Comparison of ENCODE assay signal across 12 cellular contexts in the genomic region with DNA sequence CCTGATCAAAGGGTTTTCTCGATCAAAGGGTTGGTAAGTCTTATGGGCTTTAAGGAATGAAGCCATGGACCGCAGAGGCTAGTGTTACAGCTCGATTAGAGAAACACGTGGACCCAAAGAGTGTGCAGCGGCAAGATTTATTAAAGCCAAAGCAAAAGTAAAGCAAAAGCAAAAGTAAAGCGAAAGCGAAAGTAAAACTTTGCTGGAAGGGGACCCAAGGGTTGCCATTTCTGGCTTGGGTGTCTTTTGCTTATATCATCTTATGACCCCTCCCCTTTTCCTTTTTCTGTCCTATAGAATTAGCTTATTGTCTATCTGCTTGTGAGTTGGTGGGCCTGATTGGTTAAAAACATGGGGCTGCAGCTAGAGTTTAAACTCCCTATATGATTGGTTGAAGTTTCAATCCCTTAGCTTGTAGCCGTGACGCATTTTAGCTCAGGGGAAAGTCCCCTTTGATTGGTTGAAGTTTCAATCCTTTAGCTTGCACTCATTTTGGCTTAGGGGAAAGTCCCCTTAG.
DNase-seq lines count a peak whose midpoint lies in the region; ATAC-seq and TF ChIP-seq lines count a peak whose summit lies in the region.
"Had no signal": no experiment of that assay in that cellular context is flagged by ENCODE, and none has a peak within 500 bp of the region (broad histone marks: within the 10 kb centered on the region; RNA-seq: fewer than 3 reads in every experiment).

No MANE protein-coding gene starts in this region.

- H3K4me1 ChIP-seq in PC-3 (ENCODE audit: insufficient read depth, low read length) (no peaks in the 10 kb centered on the region), body of pancreas (no peaks in the 10 kb centered on the region)

- H3K36me3 Mint-ChIP-seq in nephron (ENCODE audit: low read depth): no peaks in the 10 kb centered on the region
- H3K36me3 Mint-ChIP-seq: stimulated activated effector memory CD8-positive, alpha-beta T cell treated with anti-CD3 and anti-CD28 coated beads, Interleukin-12 subunit alpha, Interleukin-12 subunit beta, amount 100 ng/mL, for 72 hours had no signal

- TF ChIP-seq CTCF in PC-3 (conservative IDR thresholded peaks at IDR 0.05; ENCODE audit: low read depth, low read length): no peak
- TF ChIP-seq CTCF in nephron (IDR thresholded peaks at IDR 0.05; ENCODE audit: unreplicated experiment in 3 of 3): no peak
- TF ChIP-seq CTCF in body of pancreas (IDR thresholded peaks at IDR 0.05): no peak

- ATAC-seq in HG02852 (IDR thresholded peaks at IDR 0.05; ENCODE audit: unreplicated experiment) (peak; percentile 71), PC-3 (no peak), body of pancreas (no peak)
- ATAC-seq: stimulated activated effector memory CD8-positive, alpha-beta T cell treated with anti-CD3 and anti-CD28 coated beads, Interleukin-12 subunit alpha, Interleukin-12 subunit beta, amount 100 ng/mL, for 72 hours had no signal

- intact Hi-C loops in PC-3 (cut with micrococcal nuclease): no loop called here
- intact Hi-C loops in body of pancreas (cut with DNase I): no loop called here

- CTCF ChIA-PET in PC-3 (lab: Charles Lee): no interaction called here

- no peaks in the 10 kb centered on the region for H3K9me3 ChIP-seq in PC-3 (ENCODE audit: low read length)
- no peaks in the 10 kb centered on the region for H3K9me3 ChIP-seq in body of pancreas

- H2AFZ ChIP-seq in PC-3 (ENCODE audit: low read length): peak overlapping the region; percentile 78

- POLR2A ChIA-PET in PC-3 (lab: Charles Lee; ENCODE audit: unreplicated experiment): no interaction called here

- no peak overlapping the region for H3K27ac ChIP-seq in PC-3 (ENCODE audit: low read length)
- H3K27ac ChIP-seq in body of pancreas: no peak overlapping the region
- H3K27ac ChIP-seq: 22Rv1 had no signal

- H3K9ac ChIP-seq in PC-3 (ENCODE audit: low read length): no peak overlapping the region

- H3K36me3 ChIP-seq in PC-3 (ENCODE audit: low read depth, low read length): no peaks in the 10 kb centered on the region
- no peaks in the 10 kb centered on the region for H3K36me3 ChIP-seq in body of pancreas (replicated peaks in 1 of 2; ENCODE audit: insufficient read depth in 1 of 2, low read depth in 2 of 2)

- H3K4me3 Mint-ChIP-seq in nephron: peak overlapping the region; percentile 43 to 76 (median 71)
- H3K4me3 Mint-ChIP-seq: dendritic cell treated with granulocyte-macrophage colony-stimulating factor and Interleukin-4, amounts not matched to agents 40 ng/mL and 50 ng/mL, for 4 days; stimulated activated effector memory CD8-positive, alpha-beta T cell treated with anti-CD3 and anti-CD28 coated beads, Interleukin-12 subunit alpha, Interleukin-12 subunit beta, amount 100 ng/mL, for 72 hours had no signal

- BruUV-seq in PC-3 (replicated peaks; lab: Mats Ljungman, UMichigan): no TSS peak

- H3K27me3 ChIP-seq in PC-3 (ENCODE audit: low read length) (no peaks in the 10 kb centered on the region), body of pancreas (no peaks in the 10 kb centered on the region)

- H3K27me3 Mint-ChIP-seq in nephron (ENCODE audit: low read depth): no peaks in the 10 kb centered on the region
- H3K27me3 Mint-ChIP-seq: dendritic cell treated with granulocyte-macrophage colony-stimulating factor and Interleukin-4, amounts not matched to agents 40 ng/mL and 50 ng/mL, for 4 days had no signal

- no peaks in the 10 kb centered on the region for H4K20me1 ChIP-seq in PC-3 (ENCODE audit: low read length)

- peaks cover 3% of the 10 kb centered on the region for H3K9me3 Mint-ChIP-seq in nephron

- H3K4me1 Mint-ChIP-seq in nephron: no peaks in the 10 kb centered on the region
- H3K4me1 Mint-ChIP-seq: stimulated activated effector memory CD8-positive, alpha-beta T cell treated with anti-CD3 and anti-CD28 coated beads, Interleukin-12 subunit alpha, Interleukin-12 subunit beta, amount 100 ng/mL, for 72 hours had no signal

- TF ChIP-seq POLR2A in body of pancreas (IDR thresholded peaks at IDR 0.05): no peak

- no peaks in the 10 kb centered on the region for H3F3A ChIP-seq in PC-3 (ENCODE audit: low read length, unreplicated experiment)

- H3K4me3 ChIP-seq in PC-3 (ENCODE audit: low read length): peak overlapping the region; percentile 45
- H3K4me3 ChIP-seq in body of pancreas: no peak overlapping the region

- 86 to 89% methylated on average over 9 of the region's 9 CpGs for WGBS in body of pancreas, 2 donors

- no peak overlapping the region for H3K27ac Mint-ChIP-seq in nephron
- H3K27ac Mint-ChIP-seq: dendritic cell treated with granulocyte-macrophage colony-stimulating factor and Interleukin-4, amounts not matched to agents 40 ng/mL and 50 ng/mL, for 4 days; stimulated activated effector memory CD8-positive, alpha-beta T cell treated with anti-CD3 and anti-CD28 coated beads, Interleukin-12 subunit alpha, Interleukin-12 subunit beta, amount 100 ng/mL, for 72 hours had no signal

- H3K79me2 ChIP-seq in PC-3 (ENCODE audit: low read length): no peaks in the 10 kb centered on the region

- H3K4me2 ChIP-seq in PC-3 (ENCODE audit: low read length): peak overlapping the region; percentile 65

- DNase-seq in DMS 273 (lab: John Stamatoyannopoulos, UW; ENCODE audit: unreplicated experiment): peak; percentile 34
- DNase-seq in DMS 273 treated with DMSO at 0.1 percent for 48 hours (lab: John Stamatoyannopoulos, UW): no peak
- peak; percentile 10 for DNase-seq in PC-3
- DNase-seq in body of pancreas: no peak
- no peak for DNase-seq in glomerular visceral epithelial cell (ENCODE audit: extremely low spot score)
- DNase-seq in activated naive CD4-positive, alpha-beta T cell treated with anti-CD3 and anti-CD28 coated beads, Interleukin-2, amount 50 U/mL, for 16 hours: no peak
- DNase-seq: posterior cingulate gyrus had no signal

- H3K9me2 ChIP-seq in PC-3 (replicated peaks; ENCODE audit: low read length): no peaks in the 10 kb centered on the region

Comparison
In these comparisons a context has a peak if more than half of its experiments do, and no peak if none do; other contexts are left out.
1. DNase-seq: peak in DMS 273 (single experiment) and PC-3 (single experiment); none in DMS 273 treated with DMSO at 0.1 percent for 48 hours (single experiment), body of pancreas (0 of 4), glomerular visceral epithelial cell (single experiment) and activated naive CD4-positive, alpha-beta T cell treated with anti-CD3 and anti-CD28 coated beads, Interleukin-2, amount 50 U/mL, for 16 hours (single experiment).